Comparison of ENCODE assay signal across 8 cellular contexts in genomic region chr3:127652246-127652995, GRCh38. TPM values are rescaled to one million over a fixed set of nuclear protein-coding genes. Genes with fewer than 3 reads are reported as not detected.
DNase-seq lines count a peak whose midpoint lies in the region; ATAC-seq and TF ChIP-seq lines count a peak whose summit lies in the region.

No MANE protein-coding gene starts in this region.

- no peaks in the 10 kb centered on the region for H3K36me3 ChIP-seq in right atrium auricular region

- H3K27me3 ChIP-seq in right atrium auricular region, result no peaks in the 10 kb centered on the region

- ATAC-seq in GM18498 (IDR thresholded peaks at IDR 0.05; ENCODE audit: unreplicated experiment) (peak; percentile 48), sciatic nerve (peak; percentile 90), HG03571 (IDR thresholded peaks at IDR 0.05; ENCODE audit: unreplicated experiment) (no peak), GM21360 (IDR thresholded peaks at IDR 0.05; ENCODE audit: unreplicated experiment) (no peak)

- TF ChIP-seq CTCF in right atrium auricular region (IDR thresholded peaks at IDR 0.05), result peak; percentile 76 to 92

- intact Hi-C loops in sciatic nerve (cut with DNase I), result loop anchor here (10.0 kb wide), 1 partner anchor 312 kb away; no protein-coding TSS in a partner anchor

- H3K27ac ChIP-seq in right atrium auricular region, result no peak overlapping the region

- DNase-seq in CD1c-positive myeloid dendritic cell (ENCODE audit: extremely low spot score), result peak; percentile 66
- peak; percentile 41 for DNase-seq in NCI-H460 (ENCODE audit: extremely low read depth, low read depth)
- DNase-seq in amniotic epithelial cell (ENCODE audit: low read depth), result peak; percentile 30
- DNase-seq in right atrium auricular region (ENCODE audit: low spot score), result no peak
- peak; percentile 78 for DNase-seq in sciatic nerve (ENCODE audit: low spot score)

- no peaks in the 10 kb centered on the region for H3K9me3 ChIP-seq in right atrium auricular region

- H3K4me1 ChIP-seq in right atrium auricular region, result peaks cover 0 to 7% of the 10 kb centered on the region in 2 donors

- H3K4me3 ChIP-seq in right atrium auricular region, result no peak overlapping the region

RNA-seq across cellular contexts. Expression of gene ABTB1, which starts 20.3 kb away (rescaled TPM):
- total RNA-seq in NCI-H460 (2014; rRNA removed; shearing (Covaris generic)), result 1.6 and 2.9 TPM in 2 replicates
- polyA plus RNA-seq in NCI-H460 (2014; cell fraction: nucleus; rRNA removed), result 1.1 and 2.3 TPM in 2 replicates
- total RNA-seq in right atrium auricular region, result 10 to 100 TPM; 14.9 to 16.9 TPM
- 98.8 TPM for total RNA-seq in sciatic nerve

RNA-seq across cellular contexts. Expression of gene PODXL2, which starts 23.4 kb away (rescaled TPM):
- total RNA-seq in NCI-H460 (2014; rRNA removed; shearing (Covaris generic)), result 20.8 and 23.4 TPM in 2 replicates
- polyA plus RNA-seq in NCI-H460 (2014; cell fraction: nucleus; rRNA removed), result 62.7 and 81.6 TPM in 2 replicates
- total RNA-seq in right atrium auricular region, result 1 to 10 TPM; 1.9 to 2.9 TPM
- total RNA-seq in sciatic nerve, result 12.1 TPM

RNA-seq across cellular contexts. Expression of gene MCM2, which starts 54.2 kb away (rescaled TPM):
- 23.5 and 25.7 TPM in 2 replicates for total RNA-seq in NCI-H460 (2014; rRNA removed; shearing (Covaris generic))
- 92.0 and 117 TPM in 2 replicates for polyA plus RNA-seq in NCI-H460 (2014; cell fraction: nucleus; rRNA removed)
- total RNA-seq in right atrium auricular region (1 to 10 TPM; 3.8 to 5.4 TPM), sciatic nerve (4.6 TPM)

Comparison
In these comparisons a context has a peak if more than half of its experiments do, and no peak if none do; other contexts are left out.
1. ATAC-seq: peak in GM18498 (single experiment) and sciatic nerve (single experiment); none in HG03571 (single experiment) and GM21360 (single experiment).